In genomic region chr4:142815834-142816233, GRCh38 we compare ENCODE assay signal across 10 cellular contexts. TPM values are rescaled to one million over a fixed set of nuclear protein-coding genes. Genes with fewer than 3 reads are reported as not detected.
A peak's percentile ranks its signal among the peaks of the same experiment; 100 is the strongest.
DNase-seq lines count a peak whose midpoint lies in the region; ATAC-seq, FAIRE-seq and TF ChIP-seq lines count a peak whose summit lies in the region.
"Had no signal": no experiment of that assay in that cellular context is flagged by ENCODE, and none has a peak within 500 bp of the region (broad histone marks: within the 10 kb centered on the region; RNA-seq: fewer than 3 reads in every experiment).

No MANE protein-coding gene starts in this region.

- in situ Hi-C loops in GM12878 (cut with MboI): no loop called here

- WGBS in GM12878 (ENCODE audit: insufficient coverage, insufficient replicate concordance, low lambda C conversion rate, missing lambda C conversion rate): 0% methylated on average over 1 of the region's 1 CpG

- peaks cover 0 to 8% (median 0%) of the 10 kb centered on the region in 3 donors for H3K36me3 Mint-ChIP-seq in CD8-positive, alpha-beta memory T cell

- no peak for FAIRE-seq in GM12878 (lab: Jason Lieb, UNC)

- no TSS peak for BruUV-seq in GM12878 (replicated peaks; lab: Mats Ljungman, UMichigan)

- H3K27ac ChIP-seq in GM12878 (ENCODE audit: control insufficient read depth, insufficient read depth) (no peak overlapping the region), osteoblast (ENCODE audit: low read depth, low read length) (peak overlapping the region; percentile 33)
- no peak overlapping the region for H3K27ac ChIP-seq in CD8-positive, alpha-beta memory T cell (ENCODE audit: low read depth, low read length)

- no peak overlapping the region for H2AFZ ChIP-seq in GM12878 (ENCODE audit: control insufficient read depth, low read depth, low read length)
- no peak overlapping the region for H2AFZ ChIP-seq in osteoblast (ENCODE audit: low read length)

- peaks cover 8 to 9% of the 10 kb centered on the region in 2 donors for H3K27me3 Mint-ChIP-seq in CD8-positive, alpha-beta memory T cell

- H3K79me2 ChIP-seq in GM12878 (ENCODE audit: control insufficient read depth, insufficient read depth, low read length): no peaks in the 10 kb centered on the region
- H3K79me2 ChIP-seq in osteoblast (ENCODE audit: insufficient read depth, low read length): no peaks in the 10 kb centered on the region

- peaks cover 8 to 12% (median 11%) of the 10 kb centered on the region in 3 donors for H3K4me1 Mint-ChIP-seq in CD8-positive, alpha-beta memory T cell

- H4K20me1 ChIP-seq in GM12878 (ENCODE audit: control insufficient read depth, insufficient read depth): no peaks in the 10 kb centered on the region
- no peaks in the 10 kb centered on the region for H4K20me1 ChIP-seq in osteoblast (ENCODE audit: insufficient read depth, low read length)

- peak; percentile 69 for DNase-seq in MV-4-11 (lab: John Stamatoyannopoulos, UW)
- no peak for DNase-seq in GM12878 (ENCODE audit: low read depth, low spot score)
- peak; percentile 53 for DNase-seq in osteoblast (ENCODE audit: insufficient read length, low spot score, missing footprints)
- no peak for DNase-seq in CD8-positive, alpha-beta memory T cell
- DNase-seq in epidermal melanocyte (ENCODE audit: insufficient read length, low spot score): no peak
- DNase-seq in NCI-H526 (lab: John Stamatoyannopoulos, UW): no peak
- DNase-seq: NCI-H1105 had no signal

- H3K36me3 ChIP-seq in GM12878 (ENCODE audit: control insufficient read depth in 2 of 2, insufficient read depth in 2 of 2, low read length in 1 of 2): no peaks in the 10 kb centered on the region
- H3K36me3 ChIP-seq in osteoblast (ENCODE audit: insufficient read depth, low read length): no peaks in the 10 kb centered on the region
- no peaks in the 10 kb centered on the region for H3K36me3 ChIP-seq in CD8-positive, alpha-beta memory T cell (ENCODE audit: insufficient read depth, low read length)

- no peaks in the 10 kb centered on the region for H3K9me3 ChIP-seq in GM12878 (replicated peaks; ENCODE audit: control insufficient read depth, insufficient read depth, low read length)
- no peaks in the 10 kb centered on the region for H3K9me3 ChIP-seq in osteoblast (ENCODE audit: low read depth, low read length)
- no peaks in the 10 kb centered on the region for H3K9me3 ChIP-seq in CD8-positive, alpha-beta memory T cell (ENCODE audit: low read length)

- H3K4me3 ChIP-seq in GM12878: no peak overlapping the region
- no peak overlapping the region for H3K4me3 ChIP-seq in osteoblast (ENCODE audit: insufficient read depth, low read length)
- H3K4me3 ChIP-seq in CD8-positive, alpha-beta memory T cell (ENCODE audit: low read length): no peak overlapping the region

- TF ChIP-seq EP300 in GM12878 (IDR thresholded peaks at IDR 0.05; ENCODE audit: borderline replicate concordance in 1 of 2, control insufficient read depth in 1 of 2, low read depth in 2 of 2, low read length in 2 of 2): no peak

- no peak for TF ChIP-seq RAD21 in GM12878 (IDR thresholded peaks at IDR 0.05; ENCODE audit: insufficient read depth, low read depth, low read length)

- TF ChIP-seq CTCF in GM12878 (IDR thresholded peaks at IDR 0.05 in 2 of 3, conservative IDR thresholded peaks at IDR 0.05 in 1 of 3; ENCODE audit: control insufficient read depth in 2 of 3, extremely low read depth in 1 of 3, insufficient read depth in 1 of 3, low read depth in 3 of 3, low read length in 3 of 3) (no peak), osteoblast (IDR thresholded peaks at IDR 0.05; ENCODE audit: extremely low read depth, low read depth, low read length) (no peak)

- H3K9ac ChIP-seq in GM12878 (ENCODE audit: control insufficient read depth, insufficient read depth, low read length): no peak overlapping the region

- POLR2A ChIA-PET in GM12878 (lab: Charles Lee): no interaction called here
- POLR2A ChIA-PET in CD8-positive, alpha-beta memory T cell (lab: Charles Lee): no interaction called here

- peak overlapping the region in 1 of 8 donors; percentile 46 for H3K27ac Mint-ChIP-seq in CD8-positive, alpha-beta memory T cell
- H3K27ac Mint-ChIP-seq: T-helper 1 cell treated with Interleukin-12 subunit alpha and Interleukin-12 subunit beta and Interleukin-4 antibody, amounts not matched to agents 30 μg/mL and 1 μg/mL, for 36 hours had no signal

- H3K27me3 ChIP-seq in GM12878 (replicated peaks in 1 of 2; ENCODE audit: control insufficient read depth in 2 of 2, insufficient read depth in 2 of 2, low read length in 1 of 2) (no peaks in the 10 kb centered on the region), osteoblast (ENCODE audit: insufficient read depth, low read length) (no peaks in the 10 kb centered on the region)
- no peaks in the 10 kb centered on the region for H3K27me3 ChIP-seq in CD8-positive, alpha-beta memory T cell (ENCODE audit: insufficient read depth, low read length, poor library complexity, severe bottlenecking)

- H3K4me2 ChIP-seq in GM12878 (ENCODE audit: control insufficient read depth, insufficient read depth) (no peak overlapping the region), osteoblast (ENCODE audit: insufficient read depth, low read length) (no peak overlapping the region)

- RAD21 ChIA-PET in GM12878 (lab: Charles Lee; ENCODE audit: unreplicated experiment): interaction anchor here (0.6 kb wide), 1 partner anchor 1672 kb away, joined by 3 read pairs; no protein-coding TSS in a partner anchor

- intact Hi-C loops in GM12878 (cut with micrococcal nuclease; ENCODE audit: unreplicated experiment): no loop called here

- CTCF ChIA-PET in GM12878 (lab: Yijun Ruan, JAX): no interaction called here
- CTCF ChIA-PET in CD8-positive, alpha-beta memory T cell (lab: Charles Lee): no interaction called here

- H3K4me1 ChIP-seq in GM12878 (ENCODE audit: control insufficient read depth, insufficient read depth, low read length) (no peaks in the 10 kb centered on the region), osteoblast (ENCODE audit: insufficient read depth, low read length) (peaks cover 37% of the 10 kb centered on the region)
- peaks cover 4% of the 10 kb centered on the region for H3K4me1 ChIP-seq in CD8-positive, alpha-beta memory T cell (ENCODE audit: insufficient read depth, low read length)

- ATAC-seq in GM18868 (IDR thresholded peaks at IDR 0.05; ENCODE audit: unreplicated experiment): peak; percentile 69
- ATAC-seq in GM12878: peak; percentile 85
- no peak for ATAC-seq in GM21528 (IDR thresholded peaks at IDR 0.05; ENCODE audit: low FRiP score, unreplicated experiment)

- no peak overlapping the region for H3K4me3 Mint-ChIP-seq in CD8-positive, alpha-beta memory T cell
- H3K4me3 Mint-ChIP-seq: T-helper 1 cell treated with Interleukin-12 subunit alpha and Interleukin-12 subunit beta and Interleukin-4 antibody, amounts not matched to agents 30 μg/mL and 1 μg/mL, for 36 hours had no signal

- SMC1A ChIA-PET in GM12878 (lab: Charles Lee; ENCODE audit: uncharacterized antibody, unreplicated experiment): no interaction called here

- no peak for TF ChIP-seq POLR2A in GM12878 (IDR thresholded peaks at IDR 0.05; ENCODE audit: low read depth, low read length)

- H3K9me3 Mint-ChIP-seq in CD8-positive, alpha-beta memory T cell: no peaks in the 10 kb centered on the region
- H3K9me3 Mint-ChIP-seq: T-helper 1 cell treated with Interleukin-12 subunit alpha and Interleukin-12 subunit beta and Interleukin-4 antibody, amounts not matched to agents 30 μg/mL and 1 μg/mL, for 36 hours had no signal

TF ChIP-seq in GM12878, 131 proteins besides CTCF, POLR2A, EP300 and RAD21 (continues in another document):
- TF ChIP-seq PML (IDR thresholded peaks at IDR 0.05; ENCODE audit: low read length): no peak
- TF ChIP-seq WRNIP1 (IDR thresholded peaks at IDR 0.05; ENCODE audit: borderline replicate concordance, low read depth, low read length): no peak
- no peak for TF ChIP-seq USF1 (IDR thresholded peaks at IDR 0.05; ENCODE audit: borderline replicate concordance, extremely low read length, insufficient read depth, low read depth, low read length)
- no peak for TF ChIP-seq POLR2AphosphoS2 (IDR thresholded peaks at IDR 0.05; ENCODE audit: low read depth, low read length)
- no peak for TF ChIP-seq CHD2 (IDR thresholded peaks at IDR 0.05; ENCODE audit: borderline replicate concordance, low read depth, low read length)
- no peak for TF ChIP-seq STAT3 (IDR thresholded peaks at IDR 0.05; ENCODE audit: low read depth, low read length)
- TF ChIP-seq ZNF207 (IDR thresholded peaks at IDR 0.05; ENCODE audit: borderline replicate concordance): no peak
- no peak for TF ChIP-seq RAD51 (IDR thresholded peaks at IDR 0.05)
- TF ChIP-seq CBFB (IDR thresholded peaks at IDR 0.05; ENCODE audit: low read depth): no peak
- TF ChIP-seq MTA2 (IDR thresholded peaks at IDR 0.05; ENCODE audit: low read depth): no peak
- no peak for TF ChIP-seq SIN3A (IDR thresholded peaks at IDR 0.05; ENCODE audit: low read depth, low read length)

RNA-seq across cellular contexts. Expression of gene INPP4B, which starts 30.3 kb away (rescaled TPM):
- total RNA-seq in GM12878 (2013; cell fraction: nucleolus; rRNA removed): 16.2 and 17.9 TPM in 2 replicates
- total RNA-seq in GM12878 (2014; rRNA removed) (0.87 and 0.90 TPM in 2 replicates), GM12878 (2014; rRNA removed; fragmentation: Illumina TruSeq; extraction: Trizol) (0.83 and 1.3 TPM in 2 replicates), GM12878 (2021) (1.1 and 1.5 TPM in 2 replicates), osteoblast (11.6 and 15.6 TPM in 2 replicates)
- 0.07 TPM for polyA plus RNA-seq in GM12878 (2011; ENCODE audit: low read depth)
- polyA plus RNA-seq in GM12878 (2011; rRNA removed) (11.2 and 17.1 TPM in 2 replicates), GM12878 (2014; fragmentation: Illumina TruSeq; extraction: Trizol) (0.68 and 0.97 TPM in 2 replicates), GM12878 (2014; fragmentation: Nextera tagmentation; extraction: Ambion mirVana) (under 1 TPM; 0.53 to 0.60 TPM), GM12878 (2014; rRNA removed) (0.53 and 0.72 TPM in 2 replicates), GM12878 (2016; fragmentation: Nextera tagmentation; extraction: Ambion mirVana) (1 to 10 TPM in 1 of 2 experiments, under 1 TPM in 1; 0.94 to 1.8 TPM)
- polyA plus RNA-seq in GM12878 (2011; cell fraction: cytosol; rRNA removed): 5.6 and 6.1 TPM in 2 replicates
- polyA plus RNA-seq in GM12878 (2011; cell fraction: nucleus; rRNA removed): 8.7 and 12.5 TPM in 2 replicates
- 0.14 and 0.18 TPM in 2 replicates for polyA plus RNA-seq in GM12878 (2012)
- 31.8 and 37.1 TPM in 2 replicates for polyA minus RNA-seq in GM12878 (2011; rRNA and poly(A)+ RNA removed)
- polyA minus RNA-seq in GM12878 (2011; cell fraction: cytosol; rRNA and poly(A)+ RNA removed): 9.7 and 11.2 TPM in 2 replicates
- 42.0 and 54.5 TPM in 2 replicates for polyA minus RNA-seq in GM12878 (2011; cell fraction: nucleus; rRNA and poly(A)+ RNA removed)
- total RNA-seq in CD8-positive, alpha-beta memory T cell: 10 to 100 TPM; 50.3 to 52.6 TPM
- polyA plus RNA-seq in CD8-positive, alpha-beta memory T cell: 52.6 TPM

Comparison
In these comparisons a context has a peak if more than half of its experiments do, and no peak if none do; other contexts are left out.
1. DNase-seq: peak in MV-4-11 (single experiment) and osteoblast (single experiment); none in GM12878 (single experiment), CD8-positive, alpha-beta memory T cell (0 of 5), epidermal melanocyte (single experiment) and NCI-H526 (0 of 2).